ENCODE assay signal across 23 cellular contexts in genomic region chr6:8683204-8683603, GRCh38.
"Had no signal": no experiment of that assay in that cellular context is flagged by ENCODE, and none has a peak within 500 bp of the region (broad histone marks: within the 10 kb centered on the region; RNA-seq: fewer than 3 reads in every experiment).

No MANE protein-coding gene starts in this region.

- H3K4me1 Mint-ChIP-seq: naive thymus-derived CD4-positive, alpha-beta T cell; nephron progenitor cell had no signal

- H3K27me3 Mint-ChIP-seq: naive thymus-derived CD4-positive, alpha-beta T cell had no signal

- H3K27ac Mint-ChIP-seq: naive thymus-derived CD4-positive, alpha-beta T cell; nephron progenitor cell had no signal

- H3K9me3 ChIP-seq: heart left ventricle, neutrophil, right atrium auricular region, sigmoid colon, stomach, thoracic aorta, transverse colon had no signal

- H3K27me3 ChIP-seq: heart left ventricle, right atrium auricular region, sigmoid colon, stomach, transverse colon had no signal

- H3K36me3 ChIP-seq: heart left ventricle, neutrophil, right atrium auricular region, sigmoid colon, stomach, thoracic aorta, transverse colon had no signal

- ATAC-seq: esophagus mucosa; heart left ventricle; left lobe of liver; naive thymus-derived CD4-positive, alpha-beta T cell had no signal

- H3K36me3 Mint-ChIP-seq: naive thymus-derived CD4-positive, alpha-beta T cell had no signal

- DNase-seq: effector memory CD4-positive, alpha-beta T cell; heart left ventricle; hypothalamus; kidney glomerular epithelial cell; mammary epithelial cell; naive thymus-derived CD4-positive, alpha-beta T cell; nephron progenitor cell; sigmoid colon; stimulated activated CD4-positive, alpha-beta T cell treated with anti-CD3 and anti-CD28 coated beads, Interleukin-2, amount 100 ng/mL, for 24 hours; stimulated activated CD4-positive, alpha-beta T cell treated with anti-CD3 and anti-CD28 coated beads, Interleukin-4, amount 100 ng/mL, for 4 hours; stimulated activated naive CD4-positive, alpha-beta T cell; stomach; substantia nigra; transverse colon had no signal

- H3K4me3 ChIP-seq: heart left ventricle, right atrium auricular region, sigmoid colon, skin epidermis, stomach, thoracic aorta, transverse colon had no signal

- H3K4me3 Mint-ChIP-seq: naive thymus-derived CD4-positive, alpha-beta T cell; nephron progenitor cell had no signal

- FAIRE-seq: endometrium, frontal cortex, islet of Langerhans had no signal
